In the genomic region with DNA sequence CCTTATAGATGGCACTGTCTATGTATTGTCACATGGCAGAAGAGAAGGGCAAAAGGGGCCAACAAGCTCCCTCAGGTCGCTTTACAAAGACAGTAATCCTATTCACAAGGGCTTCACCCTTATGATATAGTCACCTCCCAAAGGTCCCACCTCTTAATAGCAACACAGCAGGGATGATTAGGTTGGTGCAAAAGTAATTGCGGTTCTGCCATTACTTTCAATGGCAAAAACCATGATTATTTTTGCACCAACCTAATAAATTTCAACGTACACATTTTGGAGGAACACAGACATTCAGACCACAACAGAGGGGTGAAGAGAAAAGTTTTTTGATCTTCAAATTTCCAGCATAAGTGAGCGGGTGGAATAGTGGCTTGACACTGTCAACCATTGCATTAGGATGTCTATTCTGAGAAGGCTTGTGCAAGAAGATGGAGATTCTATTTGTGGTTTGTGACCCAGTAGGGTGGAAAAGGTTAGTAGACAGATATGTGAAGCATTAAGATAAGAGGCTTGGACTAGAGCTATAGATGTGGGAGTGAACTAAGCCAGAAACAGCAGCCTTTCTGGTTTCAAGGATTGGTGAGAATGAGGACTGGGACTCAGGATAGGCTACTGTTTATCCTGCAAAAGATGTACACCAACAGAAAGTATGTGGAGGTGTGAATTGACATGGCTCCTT, we compare ENCODE assay signal across 24 cellular contexts.
"Had no signal": no experiment of that assay in that cellular context is flagged by ENCODE, and none has a peak within 500 bp of the region (broad histone marks: within the 10 kb centered on the region; RNA-seq: fewer than 3 reads in every experiment).

No MANE protein-coding gene starts in this region.

- DNase-seq: activated CD4-positive, alpha-beta T cell treated with anti-CD3 and anti-CD28 coated beads, Interleukin-2, amount 10 ng/mL, durations not matched to agents 7 days and 5 days; activated CD4-positive, CD25-positive, alpha-beta regulatory T cell treated with anti-CD3 and anti-CD28 coated beads, Interleukin-2, amount 50 U/mL, for 72 hours; activated CD8-positive, alpha-beta memory T cell treated with anti-CD3 and anti-CD28 coated beads, Interleukin-2, amount 10 ng/mL, durations not matched to agents 7 days and 5 days; activated CD8-positive, alpha-beta T cell treated with anti-CD3 and anti-CD28 coated beads for 36 hours; activated gamma-delta T cell treated with Interleukin-2 at 50 U/mL for 16 hours; activated T-cell treated with anti-CD3 and anti-CD28 coated beads for 4 hours; adrenal gland; dorsolateral prefrontal cortex; effector memory CD8-positive, alpha-beta T cell; esophagus squamous epithelium; gastrocnemius medialis; hypothalamus; ovary; stimulated activated CD4-positive, alpha-beta T cell treated with anti-CD3 and anti-CD28 coated beads, Interleukin-12 subunit alpha, Interleukin-12 subunit beta, amount 100 ng/mL, for 4 hours; stimulated activated CD4-positive, alpha-beta T cell treated with anti-CD3 and anti-CD28 coated beads, Interleukin-4, amount 100 ng/mL, for 4 hours; T-helper 9 cell; trophoblast cell; uterus had no signal

- H3K4me3 Mint-ChIP-seq: activated CD4-positive, alpha-beta T cell treated with anti-CD3 and anti-CD28 coated beads, Interleukin-2, amount 10 ng/mL, durations not matched to agents 7 days and 5 days; activated CD8-positive, alpha-beta memory T cell treated with anti-CD3 and anti-CD28 coated beads, Interleukin-2, amount 10 ng/mL, durations not matched to agents 7 days and 5 days; activated CD8-positive, alpha-beta T cell treated with anti-CD3 and anti-CD28 coated beads for 36 hours; activated naive CD4-positive, alpha-beta T cell treated with anti-CD3 and anti-CD28 coated beads, Interleukin-2, amount 50 U/mL, for 24 hours; central memory CD8-positive, alpha-beta T cell; effector memory CD8-positive, alpha-beta T cell; memory B cell; natural killer cell treated with Interleukin-12 subunit alpha and Interleukin-12 subunit beta and Interleukin-15 and Interleukin-18, amount 100 ng/mL, for 72 hours had no signal

- H3K36me3 Mint-ChIP-seq: activated naive CD4-positive, alpha-beta T cell treated with anti-CD3 and anti-CD28 coated beads, Interleukin-2, amount 50 U/mL, for 24 hours; memory B cell; natural killer cell treated with Interleukin-12 subunit alpha and Interleukin-12 subunit beta and Interleukin-15 and Interleukin-18, amount 100 ng/mL, for 72 hours had no signal

- H3K4me1 ChIP-seq: adrenal gland, esophagus squamous epithelium, gastrocnemius medialis, prostate gland, uterus had no signal

- H3K9me3 ChIP-seq: adrenal gland, esophagus squamous epithelium, gastrocnemius medialis, ovary, prostate gland, uterus had no signal

- H3K9me3 Mint-ChIP-seq: activated CD4-positive, alpha-beta T cell treated with anti-CD3 and anti-CD28 coated beads, Interleukin-2, amount 10 ng/mL, durations not matched to agents 7 days and 5 days; activated CD8-positive, alpha-beta T cell treated with anti-CD3 and anti-CD28 coated beads for 36 hours; activated naive CD4-positive, alpha-beta T cell treated with anti-CD3 and anti-CD28 coated beads, Interleukin-2, amount 50 U/mL, for 24 hours; central memory CD8-positive, alpha-beta T cell; effector memory CD8-positive, alpha-beta T cell; memory B cell; natural killer cell treated with Interleukin-12 subunit alpha and Interleukin-12 subunit beta and Interleukin-15 and Interleukin-18, amount 100 ng/mL, for 72 hours had no signal

- H3K27me3 ChIP-seq: adrenal gland, dorsolateral prefrontal cortex, esophagus squamous epithelium, gastrocnemius medialis, ovary, uterus had no signal

- H3K4me3 ChIP-seq: adrenal gland, dorsolateral prefrontal cortex, esophagus squamous epithelium, gastrocnemius medialis, ovary, prostate gland, uterus had no signal

- ATAC-seq: activated CD8-positive, alpha-beta memory T cell treated with anti-CD3 and anti-CD28 coated beads, Interleukin-2, amount 10 ng/mL, durations not matched to agents 7 days and 5 days; activated CD8-positive, alpha-beta T cell treated with anti-CD3 and anti-CD28 coated beads for 36 hours; effector memory CD8-positive, alpha-beta T cell; gastrocnemius medialis; natural killer cell treated with Interleukin-12 subunit alpha and Interleukin-12 subunit beta and Interleukin-15 and Interleukin-18, amount 100 ng/mL, for 72 hours had no signal

- H3K27ac ChIP-seq: adrenal gland, dorsolateral prefrontal cortex, esophagus squamous epithelium, gastrocnemius medialis, ovary, prostate gland, uterus, VCaP had no signal

- H3K27ac Mint-ChIP-seq: activated CD4-positive, alpha-beta T cell treated with anti-CD3 and anti-CD28 coated beads, Interleukin-2, amount 10 ng/mL, durations not matched to agents 7 days and 5 days; activated CD8-positive, alpha-beta memory T cell treated with anti-CD3 and anti-CD28 coated beads, Interleukin-2, amount 10 ng/mL, durations not matched to agents 7 days and 5 days; activated CD8-positive, alpha-beta T cell treated with anti-CD3 and anti-CD28 coated beads for 36 hours; activated naive CD4-positive, alpha-beta T cell treated with anti-CD3 and anti-CD28 coated beads, Interleukin-2, amount 50 U/mL, for 24 hours; memory B cell; natural killer cell treated with Interleukin-12 subunit alpha and Interleukin-12 subunit beta and Interleukin-15 and Interleukin-18, amount 100 ng/mL, for 72 hours had no signal

- H3K36me3 ChIP-seq: adrenal gland, esophagus squamous epithelium, gastrocnemius medialis, ovary, prostate gland, uterus had no signal
